1 cellular context compared by ENCODE assay signal in the genomic region with DNA sequence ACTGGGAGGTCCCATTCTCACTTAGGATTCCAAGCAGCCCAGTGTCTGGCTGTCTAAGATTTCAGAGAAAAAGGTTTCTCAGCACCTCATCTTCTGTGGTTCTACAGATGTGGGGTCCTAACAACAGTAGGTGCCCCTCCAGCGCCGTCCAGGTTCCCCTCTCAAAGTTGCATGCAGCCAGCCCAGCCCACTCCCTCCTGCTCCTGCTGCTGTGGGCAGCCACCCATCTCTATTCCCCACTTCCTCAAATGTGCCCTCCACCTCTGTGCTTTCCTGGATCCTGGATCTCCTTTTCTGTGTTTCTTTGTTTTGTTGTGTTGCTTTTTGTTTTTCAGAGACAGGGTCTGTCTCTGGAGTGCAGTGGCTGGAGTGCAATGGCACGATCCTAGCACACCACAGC.
TF ChIP-seq lines count a peak whose summit lies in the region.

No MANE protein-coding gene starts in this region.

TF ChIP-seq in H1, 55 proteins besides CTCF, POLR2A, EP300 and RAD21:
- TF ChIP-seq EZH2 (IDR thresholded peaks at IDR 0.05; ENCODE audit: low read depth, low read length, severe bottlenecking) (peak; percentile 11), KDM4A (IDR thresholded peaks at IDR 0.05; ENCODE audit: low read depth, low read length, severe bottlenecking) (no peak)
TF ChIP-seq in H1: peak in this region for 1.
